ENCODE assay signal across 1 cellular context in genomic region chr7:96985992-96986391, GRCh38.
TF ChIP-seq lines count a peak whose summit lies in the region.

No MANE protein-coding gene starts in this region.

TF ChIP-seq in GM23338, 12 proteins besides CTCF, POLR2A, EP300 and RAD21 (continued from another document):
- TF ChIP-seq REST (IDR thresholded peaks at IDR 0.05; ENCODE audit: unreplicated experiment) (no peak), NANOG (IDR thresholded peaks at IDR 0.05; ENCODE audit: borderline replicate concordance) (no peak), STAT1 (IDR thresholded peaks at IDR 0.05; ENCODE audit: unreplicated experiment) (no peak), ZNF462 (CRISPR knock-in tag; IDR thresholded peaks at IDR 0.05) (no peak), JUNB (IDR thresholded peaks at IDR 0.05; ENCODE audit: unreplicated experiment) (no peak), ZNF331 (CRISPR knock-in tag; IDR thresholded peaks at IDR 0.05; ENCODE audit: low read depth) (no peak), EZH2 (IDR thresholded peaks at IDR 0.05; ENCODE audit: low read depth, unreplicated experiment) (no peak), EZH2phosphoT487 (IDR thresholded peaks at IDR 0.05; ENCODE audit: unreplicated experiment) (no peak), ZNF114 (CRISPR knock-in tag; IDR thresholded peaks at IDR 0.05) (no peak)
- TF ChIP-seq, protein P1, sequence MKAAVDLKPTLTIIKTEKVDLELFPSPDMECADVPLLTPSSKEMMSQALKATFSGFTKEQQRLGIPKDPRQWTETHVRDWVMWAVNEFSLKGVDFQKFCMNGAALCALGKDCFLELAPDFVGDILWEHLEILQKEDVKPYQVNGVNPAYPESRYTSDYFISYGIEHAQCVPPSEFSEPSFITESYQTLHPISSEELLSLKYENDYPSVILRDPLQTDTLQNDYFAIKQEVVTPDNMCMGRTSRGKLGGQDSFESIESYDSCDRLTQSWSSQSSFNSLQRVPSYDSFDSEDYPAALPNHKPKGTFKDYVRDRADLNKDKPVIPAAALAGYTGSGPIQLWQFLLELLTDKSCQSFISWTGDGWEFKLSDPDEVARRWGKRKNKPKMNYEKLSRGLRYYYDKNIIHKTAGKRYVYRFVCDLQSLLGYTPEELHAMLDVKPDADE (IDR thresholded peaks at IDR 0.05) = no peak
